9 cellular contexts compared by ENCODE assay signal in genomic region chr15:96329403-96329981, GRCh38. TPM values are rescaled to one million over a fixed set of nuclear protein-coding genes. Genes with fewer than 3 reads are reported as not detected.
A peak's percentile ranks its signal among the peaks of the same experiment; 100 is the strongest.
DNase-seq lines count a peak whose midpoint lies in the region; ATAC-seq and TF ChIP-seq lines count a peak whose summit lies in the region.
"Had no signal": no experiment of that assay in that cellular context is flagged by ENCODE, and none has a peak within 500 bp of the region (broad histone marks: within the 10 kb centered on the region; RNA-seq: fewer than 3 reads in every experiment).

No MANE protein-coding gene starts in this region.

- H3K36me3 Mint-ChIP-seq in activated naive CD4-positive, alpha-beta T cell treated with anti-CD3 and anti-CD28 coated beads, Interleukin-2, amount 50 U/mL, for 24 hours: peaks cover 1% of the 10 kb centered on the region
- peaks cover 24% of the 10 kb centered on the region for H3K36me3 Mint-ChIP-seq in type B pancreatic cell

- peaks cover 19% of the 10 kb centered on the region for H3K9me3 Mint-ChIP-seq in activated naive CD4-positive, alpha-beta T cell treated with anti-CD3 and anti-CD28 coated beads, Interleukin-2, amount 50 U/mL, for 24 hours
- no peaks in the 10 kb centered on the region for H3K9me3 Mint-ChIP-seq in type B pancreatic cell

- H3K27ac Mint-ChIP-seq in activated naive CD4-positive, alpha-beta T cell treated with anti-CD3 and anti-CD28 coated beads, Interleukin-2, amount 50 U/mL, for 24 hours: no peak overlapping the region
- H3K27ac Mint-ChIP-seq in type B pancreatic cell: peak overlapping the region; percentile 98

- peak overlapping the region; percentile 75 for H3K4me3 Mint-ChIP-seq in activated naive CD4-positive, alpha-beta T cell treated with anti-CD3 and anti-CD28 coated beads, Interleukin-2, amount 50 U/mL, for 24 hours
- H3K4me3 Mint-ChIP-seq in type B pancreatic cell: peak overlapping the region; percentile 96

- ATAC-seq in HG02981 (IDR thresholded peaks at IDR 0.05; ENCODE audit: unreplicated experiment): no peak
- ATAC-seq in GM21515 (IDR thresholded peaks at IDR 0.05; ENCODE audit: unreplicated experiment): no peak
- no peak for ATAC-seq in HG03565 (IDR thresholded peaks at IDR 0.05; ENCODE audit: unreplicated experiment)

- H2AFZ ChIP-seq in mammary epithelial cell (ENCODE audit: low read depth, low read length): peak overlapping the region; percentile 87

- H3K4me1 ChIP-seq in mammary epithelial cell (ENCODE audit: insufficient read depth, low read length): peaks cover 26% of the 10 kb centered on the region

- in situ Hi-C loops in mammary epithelial cell (cut with MboI; ENCODE audit: low sequenced_read_pairs in 2 of 2): loop anchor here (10.0 to 25.0 kb wide), 5 partner anchors 55 to 1667 kb away; no protein-coding TSS in a partner anchor

- H4K20me1 ChIP-seq in mammary epithelial cell (ENCODE audit: insufficient read depth, low read length): no peaks in the 10 kb centered on the region

- no peaks in the 10 kb centered on the region for H3K27me3 ChIP-seq in mammary epithelial cell (ENCODE audit: insufficient read depth, low read length)

- BruUV-seq in mammary epithelial cell (replicated peaks; lab: Mats Ljungman, UMichigan): TSS peak; percentile 17

- peak overlapping the region; percentile 61 for H3K9ac ChIP-seq in mammary epithelial cell (ENCODE audit: insufficient read depth, low read length)

- H3K9me3 ChIP-seq in mammary epithelial cell (replicated peaks; ENCODE audit: insufficient read depth, low read length): no peaks in the 10 kb centered on the region

- CTCF ChIA-PET in mammary epithelial cell (lab: Charles Lee; ENCODE audit: low non-redundant PET): no interaction called here

- peaks cover 26% of the 10 kb centered on the region for H3K4me1 Mint-ChIP-seq in activated naive CD4-positive, alpha-beta T cell treated with anti-CD3 and anti-CD28 coated beads, Interleukin-2, amount 50 U/mL, for 24 hours
- H3K4me1 Mint-ChIP-seq in type B pancreatic cell (ENCODE audit: unreplicated experiment): peaks cover 24% of the 10 kb centered on the region

- H3K4me3 ChIP-seq in mammary epithelial cell (replicated peaks in 1 of 3; ENCODE audit: insufficient read depth in 1 of 3, low read depth in 2 of 3, low read length in 3 of 3): peak overlapping the region; percentile 43 to 73 (median 68)

- 73% methylated on average over 8 of the region's 8 CpGs for WGBS in mammary epithelial cell (ENCODE audit: low coverage, missing lambda C conversion rate)

- H3K27me3 Mint-ChIP-seq in activated naive CD4-positive, alpha-beta T cell treated with anti-CD3 and anti-CD28 coated beads, Interleukin-2, amount 50 U/mL, for 24 hours: peaks cover 69% of the 10 kb centered on the region
- H3K27me3 Mint-ChIP-seq in type B pancreatic cell: peaks cover 29% of the 10 kb centered on the region

- H3K27ac ChIP-seq in mammary epithelial cell (ENCODE audit: insufficient read depth, low read depth, low read length): peak overlapping the region; percentile 64

- H3K79me2 ChIP-seq in mammary epithelial cell (ENCODE audit: insufficient read depth, low read length): peaks cover 73% of the 10 kb centered on the region

- intact Hi-C loops in mammary epithelial cell (cut with micrococcal nuclease): loop anchor here (5.0 to 10.0 kb wide), 3 partner anchors 255 to 1072 kb away; no protein-coding TSS in a partner anchor

- peak overlapping the region; percentile 82 for H3K4me2 ChIP-seq in mammary epithelial cell (ENCODE audit: insufficient read depth, low read depth, low read length)

- TF ChIP-seq CTCF in mammary epithelial cell (conservative IDR thresholded peaks at IDR 0.05 in 1 of 2, IDR thresholded peaks at IDR 0.05 in 1 of 2; ENCODE audit: extremely low read depth in 1 of 2, insufficient read depth in 1 of 2, low read depth in 1 of 2, low read length in 2 of 2) (no peak), type B pancreatic cell (conservative IDR thresholded peaks at IDR 0.05) (no peak)

- H3K36me3 ChIP-seq in mammary epithelial cell (ENCODE audit: insufficient read depth, low read length): no peaks in the 10 kb centered on the region

- DNase-seq in activated naive CD4-positive, alpha-beta T cell treated with Interleukin-2 at 50 U/mL for 16 hours: no peak
- DNase-seq in mammary epithelial cell (no peak), lung microvascular endothelial cell (ENCODE audit: low read depth in 2 of 2) (peak; percentile 84 to 85), type B pancreatic cell (ENCODE audit: extremely low spot score, unreplicated experiment) (no peak)

- dilution Hi-C loops in mammary epithelial cell (cut with HindIII; ENCODE audit: low sequenced_read_pairs): no loop called here

RNA-seq across cellular contexts. Expression of gene NR2F2, which starts 1.0 kb away (rescaled TPM):
- 10 to 100 TPM in 1 of 2 donors, 1 to 10 TPM in 1; 3.2 to 34.1 TPM for total RNA-seq in mammary epithelial cell
- polyA plus RNA-seq in mammary epithelial cell: 17.8 TPM
- 31.9 TPM for polyA minus RNA-seq in mammary epithelial cell
- 17.4 and 25.0 TPM in 2 replicates for total RNA-seq in lung microvascular endothelial cell
- 135 and 270 TPM in 2 replicates for total RNA-seq in type B pancreatic cell (ENCODE audit: low replicate concordance)
- total RNA-seq: activated CD8-positive, alpha-beta T cell treated with anti-CD3 and anti-CD28 coated beads, Interleukin-2, amount 10 ng/mL, durations not matched to agents 7 days and 5 days had no signal

Comparison
In these comparisons a context has a peak if more than half of its experiments do, and no peak if none do; other contexts are left out.
1. DNase-seq: peak in lung microvascular endothelial cell (2 of 2); none in activated naive CD4-positive, alpha-beta T cell treated with Interleukin-2 at 50 U/mL for 16 hours (single experiment), mammary epithelial cell (single experiment) and type B pancreatic cell (single experiment).